In genomic region chr6:151637814-151638213, GRCh38 we compare ENCODE assay signal across 25 cellular contexts.
"Had no signal": no experiment of that assay in that cellular context is flagged by ENCODE, and none has a peak within 500 bp of the region (broad histone marks: within the 10 kb centered on the region; RNA-seq: fewer than 3 reads in every experiment).

No MANE protein-coding gene starts in this region.

- H3K27ac ChIP-seq: coronary artery, dorsolateral prefrontal cortex, esophagus muscularis mucosa, foreskin keratinocyte, gastroesophageal sphincter, heart left ventricle, hepatocyte, left ventricle myocardium inferior, lower lobe of right lung had no signal

- H3K4me1 ChIP-seq: esophagus muscularis mucosa, foreskin keratinocyte, gastroesophageal sphincter, heart left ventricle, left ventricle myocardium inferior, lower lobe of right lung had no signal

- H2AFZ ChIP-seq: hepatocyte had no signal

- DNase-seq: dermis blood vessel endothelial cell; dorsolateral prefrontal cortex; effector CD4-positive, alpha-beta T cell; effector memory CD4-positive, alpha-beta T cell; foreskin keratinocyte; heart left ventricle; hypothalamus; immature natural killer cell; islet precursor cell; kidney; kidney glomerular epithelial cell; left colon; left ventricle myocardium inferior; lower lobe of right lung; mesenchymal stem cell; mucosa of descending colon; naive B cell had no signal

- H3K79me2 ChIP-seq: hepatocyte had no signal

- H3K4me3 ChIP-seq: coronary artery, dorsolateral prefrontal cortex, esophagus muscularis mucosa, gastroesophageal sphincter, heart left ventricle, hepatocyte, left ventricle myocardium inferior, lower lobe of right lung, mucosa of descending colon had no signal

- H3K27me3 ChIP-seq: dorsolateral prefrontal cortex, esophagus muscularis mucosa, gastroesophageal sphincter, heart left ventricle, hepatocyte had no signal

- H3K4me2 ChIP-seq: hepatocyte had no signal

- ATAC-seq: foreskin keratinocyte, gastroesophageal sphincter, heart left ventricle, left colon, left lobe of liver, lower lobe of right lung, mucosa of descending colon had no signal

- FAIRE-seq: colon, endothelial cell of umbilical vein, frontal cortex, kidney had no signal

- H3K36me3 ChIP-seq: esophagus muscularis mucosa, gastroesophageal sphincter, heart left ventricle, left ventricle myocardium inferior, lower lobe of right lung had no signal

- H3K9me3 ChIP-seq: lower lobe of right lung, mucosa of descending colon had no signal
